Comparison of ENCODE assay signal across 8 cellular contexts in the genomic region with DNA sequence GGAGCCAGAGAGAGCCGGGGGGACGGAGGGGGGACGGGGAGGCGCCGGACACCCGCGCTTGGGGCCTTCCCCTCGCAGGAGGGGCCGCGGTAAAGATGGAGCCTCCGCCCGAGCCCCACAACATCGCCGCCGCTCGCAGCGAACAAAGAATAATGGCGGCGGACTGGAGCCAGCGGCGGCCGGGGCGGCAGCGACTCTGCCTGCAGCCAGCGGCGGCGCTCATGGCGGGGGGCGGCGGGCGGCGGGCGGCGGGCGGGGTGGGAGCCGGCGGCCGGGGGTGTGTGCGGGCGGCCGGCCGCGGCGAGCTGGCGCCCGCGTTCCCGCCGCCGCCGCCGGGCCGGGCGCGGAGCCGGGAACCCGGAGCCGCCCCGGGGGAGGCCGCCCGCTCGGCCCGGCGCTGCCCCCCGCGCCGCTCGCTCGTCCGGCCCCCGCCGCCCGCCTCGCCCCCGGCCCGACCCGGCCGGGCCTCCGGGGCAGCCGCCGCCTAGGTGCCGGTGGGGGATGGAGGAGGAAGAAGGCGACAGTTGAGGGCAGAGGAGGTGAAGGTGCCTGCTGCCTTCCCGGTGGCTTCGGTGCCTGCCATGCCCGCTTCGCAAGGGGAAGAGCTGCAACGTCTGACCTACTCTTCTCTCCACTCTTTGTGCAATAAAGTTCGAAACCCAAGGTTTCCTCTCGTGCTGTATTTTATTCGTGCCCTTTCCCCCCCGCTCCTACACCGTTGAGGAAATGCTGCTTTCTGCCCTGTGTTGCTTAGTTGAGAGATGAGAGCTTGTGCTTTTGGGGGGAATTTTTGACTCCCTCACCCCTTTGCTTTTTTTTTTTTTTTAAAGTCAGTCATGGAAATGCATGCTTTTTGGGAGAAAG. TPM values are rescaled to one million over a fixed set of nuclear protein-coding genes. Genes with fewer than 3 reads are reported as not detected.
A peak's percentile ranks its signal among the peaks of the same experiment; 100 is the strongest.
DNase-seq lines count a peak whose midpoint lies in the region; ATAC-seq and TF ChIP-seq lines count a peak whose summit lies in the region.

No MANE protein-coding gene starts in this region.

- peak in 1 of 2 donors; percentile 59 for TF ChIP-seq EP300 in tibial nerve (IDR thresholded peaks at IDR 0.05)

- peaks cover 5 to 33% (median 17%) of the 10 kb centered on the region in 4 donors for H3K4me1 ChIP-seq in Peyer's patch
- peaks cover 8% of the 10 kb centered on the region for H3K4me1 ChIP-seq in neuron (ENCODE audit: insufficient read depth, low read length)
- H3K4me1 ChIP-seq in tibial nerve: peaks cover 0 to 53% (median 40%) of the 10 kb centered on the region in 4 donors

- peak; percentile 15 for ATAC-seq in HG03139 (IDR thresholded peaks at IDR 0.05; ENCODE audit: unreplicated experiment)
- ATAC-seq in activated T-helper 17 cell treated with anti-CD3 and anti-CD28 coated beads, Interleukin-2, amount 50 U/mL, for 72 hours (replicated peaks): no peak

- no peaks in the 10 kb centered on the region for H3K27me3 Mint-ChIP-seq in activated T-helper 17 cell treated with anti-CD3 and anti-CD28 coated beads, Interleukin-2, amount 50 U/mL, for 72 hours

- TF ChIP-seq POLR2A in Peyer's patch (IDR thresholded peaks at IDR 0.05): no peak
- TF ChIP-seq POLR2A in tibial nerve (IDR thresholded peaks at IDR 0.05): peak in 1 of 2 donors; percentile 52

- 1 to 2% methylated on average over 14 to 20 of the region's 93 CpGs for WGBS in tibial nerve, 2 donors

- peaks cover 71% of the 10 kb centered on the region for H3K36me3 Mint-ChIP-seq in activated T-helper 17 cell treated with anti-CD3 and anti-CD28 coated beads, Interleukin-2, amount 50 U/mL, for 72 hours (ENCODE audit: low read depth)

- H3K4me1 Mint-ChIP-seq in activated T-helper 17 cell treated with anti-CD3 and anti-CD28 coated beads, Interleukin-2, amount 50 U/mL, for 72 hours: peaks cover 37% of the 10 kb centered on the region

- no peaks in the 10 kb centered on the region for H3K36me3 ChIP-seq in Peyer's patch
- H3K36me3 ChIP-seq in neuron (ENCODE audit: insufficient read depth, low read length): no peaks in the 10 kb centered on the region
- H3K36me3 ChIP-seq in tibial nerve: no peaks in the 10 kb centered on the region

- no peak overlapping the region for H2AFZ ChIP-seq in neuron (ENCODE audit: low read depth, low read length)

- H3K9me3 Mint-ChIP-seq in activated T-helper 17 cell treated with anti-CD3 and anti-CD28 coated beads, Interleukin-2, amount 50 U/mL, for 72 hours: peaks cover 3% of the 10 kb centered on the region

- H3K4me3 ChIP-seq in Peyer's patch (peak overlapping the region; percentile 68 to 85 (median 78)), fibroblast of the aortic adventitia (ENCODE audit: low read depth, low read length) (peak overlapping the region; percentile 78), neuron (ENCODE audit: low read length) (peak overlapping the region; percentile 75), tibial nerve (peak overlapping the region; percentile 68 to 82 (median 75))

- TF ChIP-seq CTCF in Peyer's patch (IDR thresholded peaks at IDR 0.05) (peak in 1 of 6 experiments; percentile 2), fibroblast of the aortic adventitia (IDR thresholded peaks at IDR 0.05; ENCODE audit: insufficient read depth, low read length) (no peak), tibial nerve (IDR thresholded peaks at IDR 0.05) (no peak)

- H3K9me3 ChIP-seq in Peyer's patch: no peaks in the 10 kb centered on the region
- H3K9me3 ChIP-seq in neuron (ENCODE audit: low read length): no peaks in the 10 kb centered on the region
- no peaks in the 10 kb centered on the region for H3K9me3 ChIP-seq in tibial nerve

- H3K27me3 ChIP-seq in Peyer's patch (no peaks in the 10 kb centered on the region), neuron (ENCODE audit: insufficient read depth, low read length) (no peaks in the 10 kb centered on the region), tibial nerve (no peaks in the 10 kb centered on the region)

- H3K27ac Mint-ChIP-seq in activated T-helper 17 cell treated with anti-CD3 and anti-CD28 coated beads, Interleukin-2, amount 50 U/mL, for 72 hours: peak overlapping the region; percentile 98

- H3K27ac ChIP-seq in Peyer's patch (peak overlapping the region; percentile 95 to 99 (median 98)), tibial nerve (peak overlapping the region; percentile 96 to 99 (median 98))

- DNase-seq in NCI-H1436 (lab: John Stamatoyannopoulos, UW) (peak; percentile 8), NCI-H1436 treated with DMSO at 0.1 percent for 48 hours (lab: John Stamatoyannopoulos, UW) (no peak), Peyer's patch (peak; percentile 48 to 75 (median 68)), fibroblast of the aortic adventitia (ENCODE audit: low read depth) (peak; percentile 52), tibial nerve (ENCODE audit: low spot score in 2 of 2) (no peak)

- H3K4me3 Mint-ChIP-seq in activated T-helper 17 cell treated with anti-CD3 and anti-CD28 coated beads, Interleukin-2, amount 50 U/mL, for 72 hours: peak overlapping the region; percentile 69

RNA-seq across cellular contexts. Expression of a gene that starts 0.6 kb away (rescaled TPM):
- total RNA-seq in Peyer's patch (10 to 100 TPM; 27.9 to 97.4 (median 54.6) TPM), fibroblast of the aortic adventitia (ENCODE audit: low replicate concordance) (28.6 and 52.4 TPM in 2 replicates), tibial nerve (10 to 100 TPM; 28.9 to 67.7 (median 34.0) TPM)
- 10 to 100 TPM; 84.2 to 97.5 TPM for total RNA-seq in activated T-helper 17 cell treated with anti-CD3 and anti-CD28 coated beads, Interleukin-2, amount 50 U/mL, for 72 hours

Comparison
In these comparisons a context has a peak if more than half of its experiments do, and no peak if none do; other contexts are left out.
1. DNase-seq: peak in NCI-H1436 (single experiment), Peyer's patch (3 of 3) and fibroblast of the aortic adventitia (single experiment); none in NCI-H1436 treated with DMSO at 0.1 percent for 48 hours (single experiment) and tibial nerve (0 of 2).
2. Peak in every context shown above with its lines, with median percentiles within 50 percentile points of each other: H3K4me3 ChIP-seq.